ENCODE assay signal across 8 cellular contexts in genomic region chr2:213251618-213252017, GRCh38. TPM values are rescaled to one million over a fixed set of nuclear protein-coding genes. Genes with fewer than 3 reads are reported as not detected.
DNase-seq lines count a peak whose midpoint lies in the region; ATAC-seq, FAIRE-seq and TF ChIP-seq lines count a peak whose summit lies in the region.

No MANE protein-coding gene starts in this region.

- H3K27me3 ChIP-seq in astrocyte (ENCODE audit: insufficient read depth, low read length) = no peaks in the 10 kb centered on the region
- no peaks in the 10 kb centered on the region for H3K27me3 ChIP-seq in iPS-18a (ENCODE audit: control insufficient read depth, insufficient read depth, low read length)

- H3K36me3 ChIP-seq in astrocyte (ENCODE audit: insufficient read depth, low read length) (no peaks in the 10 kb centered on the region), iPS-18a (ENCODE audit: control insufficient read depth, low read depth, low read length) (no peaks in the 10 kb centered on the region)

- H3K36me3 Mint-ChIP-seq in astrocyte (ENCODE audit: low read depth, unreplicated experiment) = peaks cover 1% of the 10 kb centered on the region
- H3K36me3 Mint-ChIP-seq in stimulated activated effector memory CD8-positive, alpha-beta T cell treated with anti-CD3 and anti-CD28 coated beads, Interleukin-12 subunit alpha, Interleukin-12 subunit beta, amount 100 ng/mL, for 72 hours = no peaks in the 10 kb centered on the region
- H3K36me3 Mint-ChIP-seq in activated T-helper 2 cell treated with anti-CD3 and anti-CD28 coated beads, Interferon-gamma antibody, Interleukin-2, Interleukin-4, amounts not matched to agents 10 μg/mL and 5 μg/mL and 100 μg/mL, durations not matched to agents 14 hours and 24 hours and 36 hours (ENCODE audit: low read depth) = no peaks in the 10 kb centered on the region

- H3K4me2 ChIP-seq in astrocyte (ENCODE audit: low read length) = peak overlapping the region; percentile 51

- peak; percentile 57 for TF ChIP-seq CTCF in astrocyte (IDR thresholded peaks at IDR 0.05; ENCODE audit: insufficient read depth, low read depth, low read length)

- peaks cover 3% of the 10 kb centered on the region for H3K9me3 Mint-ChIP-seq in astrocyte (ENCODE audit: unreplicated experiment)
- H3K9me3 Mint-ChIP-seq in stimulated activated effector memory CD8-positive, alpha-beta T cell treated with anti-CD3 and anti-CD28 coated beads, Interleukin-12 subunit alpha, Interleukin-12 subunit beta, amount 100 ng/mL, for 72 hours = no peaks in the 10 kb centered on the region
- H3K9me3 Mint-ChIP-seq in activated T-helper 2 cell treated with anti-CD3 and anti-CD28 coated beads, Interferon-gamma antibody, Interleukin-2, Interleukin-4, amounts not matched to agents 10 μg/mL and 5 μg/mL and 100 μg/mL, durations not matched to agents 14 hours and 24 hours and 36 hours = no peaks in the 10 kb centered on the region

- FAIRE-seq in astrocyte (lab: Jason Lieb, UNC) = peak; percentile 85

- peak; percentile 36 for DNase-seq in D341Med (ENCODE audit: low spot score)
- DNase-seq in NCI-H2227 treated with DMSO at 0.1 percent for 48 hours (lab: John Stamatoyannopoulos, UW) = peak; percentile 88
- peak; percentile 56 for DNase-seq in astrocyte (ENCODE audit: low read depth)
- DNase-seq in stimulated activated effector memory CD8-positive, alpha-beta T cell treated with anti-CD3 and anti-CD28 coated beads, Interleukin-12 subunit alpha, Interleukin-12 subunit beta, amount 100 ng/mL, for 72 hours (ENCODE audit: low spot score in 2 of 2) = no peak
- no peak for DNase-seq in activated T-helper 2 cell treated with anti-CD3 and anti-CD28 coated beads, Interferon-gamma antibody, Interleukin-2, Interleukin-4, amounts not matched to agents 10 μg/mL and 5 μg/mL and 100 μg/mL, durations not matched to agents 14 hours and 24 hours and 36 hours (ENCODE audit: low spot score)

- H2AFZ ChIP-seq in astrocyte (ENCODE audit: low read depth, low read length) = no peak overlapping the region

- intact Hi-C loops in activated T-helper 2 cell treated with anti-CD3 and anti-CD28 coated beads, Interferon-gamma antibody, Interleukin-2, Interleukin-4, amounts not matched to agents 10 μg/mL and 5 μg/mL and 100 μg/mL, durations not matched to agents 14 hours and 24 hours and 36 hours (cut with micrococcal nuclease) = loop anchor here (2.0 kb wide), 2 partner anchors 31 to 683 kb away; no protein-coding TSS in a partner anchor

- no peaks in the 10 kb centered on the region for H3K79me2 ChIP-seq in astrocyte (ENCODE audit: insufficient read depth, low read length)

- H4K20me1 ChIP-seq in astrocyte (ENCODE audit: insufficient read depth, low read length) = no peaks in the 10 kb centered on the region

- H3K4me1 ChIP-seq in astrocyte (ENCODE audit: insufficient read depth, low read length) (no peaks in the 10 kb centered on the region), iPS-18a (ENCODE audit: control insufficient read depth, low read depth, low read length) (peaks cover 9% of the 10 kb centered on the region)

- H3K4me3 ChIP-seq in astrocyte (ENCODE audit: insufficient read depth, low read depth, low read length) (peak overlapping the region; percentile 9), iPS-18a (ENCODE audit: low read length) (no peak overlapping the region)

- peak overlapping the region; percentile 8 for H3K9ac ChIP-seq in astrocyte (ENCODE audit: low read length)
- H3K9ac ChIP-seq in iPS-18a (ENCODE audit: low read length) = peak overlapping the region; percentile 30

- H3K27ac ChIP-seq in astrocyte (ENCODE audit: low read depth, low read length) (no peak overlapping the region), iPS-18a (ENCODE audit: low read length) (no peak overlapping the region)

- ATAC-seq in GM19351 (IDR thresholded peaks at IDR 0.05; ENCODE audit: unreplicated experiment) (peak; percentile 75), HG03196 (IDR thresholded peaks at IDR 0.05; ENCODE audit: unreplicated experiment) (peak; percentile 72)
- peak; percentile 57 for ATAC-seq in stimulated activated effector memory CD8-positive, alpha-beta T cell treated with anti-CD3 and anti-CD28 coated beads, Interleukin-12 subunit alpha, Interleukin-12 subunit beta, amount 100 ng/mL, for 72 hours

- H3K9me3 ChIP-seq in astrocyte (ENCODE audit: insufficient read depth, low read depth, low read length) (no peaks in the 10 kb centered on the region), iPS-18a (ENCODE audit: control insufficient read depth, low read depth, low read length) (no peaks in the 10 kb centered on the region)

- H3K27me3 Mint-ChIP-seq in astrocyte (ENCODE audit: low read depth, unreplicated experiment) = no peaks in the 10 kb centered on the region
- peaks cover 23% of the 10 kb centered on the region for H3K27me3 Mint-ChIP-seq in activated T-helper 2 cell treated with anti-CD3 and anti-CD28 coated beads, Interferon-gamma antibody, Interleukin-2, Interleukin-4, amounts not matched to agents 10 μg/mL and 5 μg/mL and 100 μg/mL, durations not matched to agents 14 hours and 24 hours and 36 hours (ENCODE audit: low read depth)

- no peak overlapping the region for H3K4me3 Mint-ChIP-seq in astrocyte (ENCODE audit: unreplicated experiment)
- no peak overlapping the region for H3K4me3 Mint-ChIP-seq in stimulated activated effector memory CD8-positive, alpha-beta T cell treated with anti-CD3 and anti-CD28 coated beads, Interleukin-12 subunit alpha, Interleukin-12 subunit beta, amount 100 ng/mL, for 72 hours
- H3K4me3 Mint-ChIP-seq in activated T-helper 2 cell treated with anti-CD3 and anti-CD28 coated beads, Interferon-gamma antibody, Interleukin-2, Interleukin-4, amounts not matched to agents 10 μg/mL and 5 μg/mL and 100 μg/mL, durations not matched to agents 14 hours and 24 hours and 36 hours (ENCODE audit: low read depth) = no peak overlapping the region

- H3K27ac Mint-ChIP-seq in astrocyte (ENCODE audit: unreplicated experiment) = no peak overlapping the region
- H3K27ac Mint-ChIP-seq in stimulated activated effector memory CD8-positive, alpha-beta T cell treated with anti-CD3 and anti-CD28 coated beads, Interleukin-12 subunit alpha, Interleukin-12 subunit beta, amount 100 ng/mL, for 72 hours = no peak overlapping the region
- H3K27ac Mint-ChIP-seq in activated T-helper 2 cell treated with anti-CD3 and anti-CD28 coated beads, Interferon-gamma antibody, Interleukin-2, Interleukin-4, amounts not matched to agents 10 μg/mL and 5 μg/mL and 100 μg/mL, durations not matched to agents 14 hours and 24 hours and 36 hours = no peak overlapping the region

- peaks cover 4% of the 10 kb centered on the region for H3K4me1 Mint-ChIP-seq in astrocyte (ENCODE audit: low read depth, unreplicated experiment)
- H3K4me1 Mint-ChIP-seq in stimulated activated effector memory CD8-positive, alpha-beta T cell treated with anti-CD3 and anti-CD28 coated beads, Interleukin-12 subunit alpha, Interleukin-12 subunit beta, amount 100 ng/mL, for 72 hours = no peaks in the 10 kb centered on the region
- H3K4me1 Mint-ChIP-seq in activated T-helper 2 cell treated with anti-CD3 and anti-CD28 coated beads, Interferon-gamma antibody, Interleukin-2, Interleukin-4, amounts not matched to agents 10 μg/mL and 5 μg/mL and 100 μg/mL, durations not matched to agents 14 hours and 24 hours and 36 hours (ENCODE audit: low read depth) = peaks cover 7% of the 10 kb centered on the region

RNA-seq across cellular contexts. Expression of gene SPAG16, which starts 32.6 kb away (rescaled TPM):
- 14.6 and 16.7 TPM in 2 replicates for total RNA-seq in astrocyte
- total RNA-seq in activated T-helper 2 cell treated with anti-CD3 and anti-CD28 coated beads, Interferon-gamma antibody, Interleukin-2, Interleukin-4, amounts not matched to agents 10 μg/mL and 5 μg/mL and 100 μg/mL, durations not matched to agents 14 hours and 24 hours and 36 hours = 7.5 and 8.0 TPM in 2 replicates

Comparison
In these comparisons a context has a peak if more than half of its experiments do, and no peak if none do; other contexts are left out.
1. DNase-seq: peak in D341Med (single experiment), NCI-H2227 treated with DMSO at 0.1 percent for 48 hours (single experiment) and astrocyte (single experiment); none in stimulated activated effector memory CD8-positive, alpha-beta T cell treated with anti-CD3 and anti-CD28 coated beads, Interleukin-12 subunit alpha, Interleukin-12 subunit beta, amount 100 ng/mL, for 72 hours (0 of 2) and activated T-helper 2 cell treated with anti-CD3 and anti-CD28 coated beads, Interferon-gamma antibody, Interleukin-2, Interleukin-4, amounts not matched to agents 10 μg/mL and 5 μg/mL and 100 μg/mL, durations not matched to agents 14 hours and 24 hours and 36 hours (single experiment).
2. Peak in every context shown above with its lines, with median percentiles within 50 percentile points of each other: ATAC-seq.